In the genomic region with DNA sequence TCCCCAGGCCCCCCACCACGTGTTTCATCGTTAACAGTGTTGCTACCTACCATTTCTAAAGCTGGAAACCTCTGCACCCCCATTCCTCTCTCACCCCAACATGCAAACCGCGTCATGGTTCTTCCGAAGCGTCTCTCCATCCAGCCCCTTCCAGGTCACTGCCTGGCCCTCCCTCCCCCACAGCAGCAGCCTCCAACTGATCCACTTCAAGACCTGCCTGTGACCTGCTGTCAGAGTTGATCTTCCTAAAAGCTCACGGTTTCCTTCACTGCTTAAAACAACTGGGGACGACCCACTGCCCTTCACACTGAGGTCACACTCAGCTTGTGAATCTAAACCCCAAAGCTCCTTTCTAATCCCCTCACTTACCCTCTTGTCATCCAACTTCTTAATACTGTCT, we compare ENCODE assay signal across 14 cellular contexts. TPM values are rescaled to one million over a fixed set of nuclear protein-coding genes. Genes with fewer than 3 reads are reported as not detected.
DNase-seq lines count a peak whose midpoint lies in the region; ATAC-seq and TF ChIP-seq lines count a peak whose summit lies in the region.
"Had no signal": no experiment of that assay in that cellular context is flagged by ENCODE, and none has a peak within 500 bp of the region (broad histone marks: within the 10 kb centered on the region; RNA-seq: fewer than 3 reads in every experiment).

No MANE protein-coding gene starts in this region.

- peaks cover 1 to 2% of the 10 kb centered on the region in 2 donors for H3K36me3 Mint-ChIP-seq in activated T-cell treated with anti-CD3 and anti-CD28 coated beads, Interleukin-2, amount 50 U/mL, for 72 hours (ENCODE audit: insufficient read depth in 2 of 2)
- no peaks in the 10 kb centered on the region; the same call in 1 of the 2 replicates for H3K36me3 Mint-ChIP-seq in HFFc6 (ENCODE audit: low read depth)
- peaks cover 9% of the 10 kb centered on the region for H3K36me3 Mint-ChIP-seq in activated naive CD8-positive, alpha-beta T cell treated with anti-CD3 and anti-CD28 coated beads, Interleukin-2, amount 50 U/mL, for 24 hours (ENCODE audit: low read depth)

- no peak for TF ChIP-seq CTCF in HFFc6 (IDR thresholded peaks at IDR 0.05)
- no peak for TF ChIP-seq CTCF in osteoblast (IDR thresholded peaks at IDR 0.05; ENCODE audit: extremely low read depth, low read depth, low read length)
- no peak for TF ChIP-seq CTCF in omental fat pad (IDR thresholded peaks at IDR 0.05)

- peaks cover 100% of the 10 kb centered on the region for H3K79me2 ChIP-seq in osteoblast (ENCODE audit: insufficient read depth, low read length)

- peak overlapping the region; percentile 60 for H3K4me2 ChIP-seq in osteoblast (ENCODE audit: insufficient read depth, low read length)

- H3K4me3 Mint-ChIP-seq in activated T-cell treated with anti-CD3 and anti-CD28 coated beads, Interleukin-2, amount 50 U/mL, for 72 hours, result peak overlapping the region; percentile 77 to 89
- H3K4me3 Mint-ChIP-seq in HFFc6, result no peak overlapping the region
- H3K4me3 Mint-ChIP-seq in activated naive CD8-positive, alpha-beta T cell treated with anti-CD3 and anti-CD28 coated beads, Interleukin-2, amount 50 U/mL, for 24 hours, result no peak overlapping the region

- no peak overlapping the region for H2AFZ ChIP-seq in osteoblast (ENCODE audit: low read length)

- H3K9me3 Mint-ChIP-seq in activated T-cell treated with anti-CD3 and anti-CD28 coated beads, Interleukin-2, amount 50 U/mL, for 72 hours, result no peaks in the 10 kb centered on the region
- H3K9me3 Mint-ChIP-seq in HFFc6, result no peaks in the 10 kb centered on the region
- H3K9me3 Mint-ChIP-seq in activated naive CD8-positive, alpha-beta T cell treated with anti-CD3 and anti-CD28 coated beads, Interleukin-2, amount 50 U/mL, for 24 hours, result no peaks in the 10 kb centered on the region

- peak overlapping the region; percentile 59 for H3K27ac ChIP-seq in osteoblast (ENCODE audit: low read depth, low read length)
- H3K27ac ChIP-seq: right lobe of liver had no signal

- no peaks in the 10 kb centered on the region for H3K9me3 ChIP-seq in osteoblast (ENCODE audit: low read depth, low read length)
- H3K9me3 ChIP-seq: right lobe of liver had no signal

- peaks cover 93% of the 10 kb centered on the region for H3K4me1 Mint-ChIP-seq in activated T-cell treated with anti-CD3 and anti-CD28 coated beads, Interleukin-2, amount 50 U/mL, for 72 hours (ENCODE audit: low read depth)
- peaks cover 48% of the 10 kb centered on the region for H3K4me1 Mint-ChIP-seq in HFFc6 (ENCODE audit: low read depth)
- H3K4me1 Mint-ChIP-seq in activated naive CD8-positive, alpha-beta T cell treated with anti-CD3 and anti-CD28 coated beads, Interleukin-2, amount 50 U/mL, for 24 hours, result peaks cover 94% of the 10 kb centered on the region

- DNase-seq in activated T-cell treated with anti-CD3 and anti-CD28 coated beads, Interleukin-2, amount 50 U/mL, for 72 hours, result no peak
- DNase-seq in activated T-cell treated with anti-CD3 and anti-CD28 coated beads, Interleukin-2, amount 50 U/mL, for 1 hour, result no peak
- DNase-seq in HFFc6, result no peak
- DNase-seq in activated naive CD8-positive, alpha-beta T cell treated with anti-CD3 and anti-CD28 coated beads, Interleukin-2, amount 50 U/mL, for 24 hours, result no peak
- DNase-seq in osteoblast (ENCODE audit: insufficient read length, low spot score, missing footprints), result no peak
- DNase-seq in NCI-H1694 treated with DMSO at 0.1 percent for 48 hours (lab: John Stamatoyannopoulos, UW), result no peak
- no peak for DNase-seq in omental fat pad (ENCODE audit: low spot score)
- DNase-seq in KG1 (lab: John Stamatoyannopoulos, UW), result no peak
- DNase-seq: COR-L47; EL; hippocampal formation; NCI-H345; NK-92 treated with Interleukin-12 subunit alpha and Interleukin-12 subunit beta, amount 100 ng/mL, for 24 hours; right lobe of liver had no signal

- peaks cover 10% of the 10 kb centered on the region for H3K4me1 ChIP-seq in osteoblast (ENCODE audit: insufficient read depth, low read length)

- peak overlapping the region; percentile 97 for H3K27ac Mint-ChIP-seq in activated T-cell treated with anti-CD3 and anti-CD28 coated beads, Interleukin-2, amount 50 U/mL, for 72 hours
- peak overlapping the region; percentile 60; the same call in 1 of the 2 replicates for H3K27ac Mint-ChIP-seq in HFFc6
- H3K27ac Mint-ChIP-seq in activated naive CD8-positive, alpha-beta T cell treated with anti-CD3 and anti-CD28 coated beads, Interleukin-2, amount 50 U/mL, for 24 hours, result peak overlapping the region; percentile 85

- no peaks in the 10 kb centered on the region for H3K27me3 Mint-ChIP-seq in activated T-cell treated with anti-CD3 and anti-CD28 coated beads, Interleukin-2, amount 50 U/mL, for 72 hours (ENCODE audit: low read depth)
- H3K27me3 Mint-ChIP-seq in HFFc6 (ENCODE audit: insufficient read depth), result no peaks in the 10 kb centered on the region
- H3K27me3 Mint-ChIP-seq in activated naive CD8-positive, alpha-beta T cell treated with anti-CD3 and anti-CD28 coated beads, Interleukin-2, amount 50 U/mL, for 24 hours, result no peaks in the 10 kb centered on the region

- H3K27me3 ChIP-seq in osteoblast (ENCODE audit: insufficient read depth, low read length), result no peaks in the 10 kb centered on the region
- H3K27me3 ChIP-seq: right lobe of liver had no signal

- H4K20me1 ChIP-seq in osteoblast (ENCODE audit: insufficient read depth, low read length), result peaks cover 90% of the 10 kb centered on the region

- H3K36me3 ChIP-seq in osteoblast (ENCODE audit: insufficient read depth, low read length), result no peaks in the 10 kb centered on the region
- H3K36me3 ChIP-seq: right lobe of liver had no signal

- no peak overlapping the region for H3K4me3 ChIP-seq in osteoblast (ENCODE audit: insufficient read depth, low read length)
- H3K4me3 ChIP-seq: right lobe of liver had no signal

- ATAC-seq in activated T-cell treated with anti-CD3 and anti-CD28 coated beads, Interleukin-2, amount 50 U/mL, for 72 hours (replicated peaks in 1 of 2), result no peak
- no peak for ATAC-seq in activated naive CD8-positive, alpha-beta T cell treated with anti-CD3 and anti-CD28 coated beads, Interleukin-2, amount 50 U/mL, for 24 hours
- no peak for ATAC-seq in omental fat pad (ENCODE audit: low FRiP score)

RNA-seq across cellular contexts. Expression of a gene that starts 47.7 kb away (rescaled TPM):
- total RNA-seq in activated T-cell treated with anti-CD3 and anti-CD28 coated beads, Interleukin-2, amount 50 U/mL, for 72 hours, result 100 to 1,000 TPM; 175 to 207 TPM
- 10 to 100 TPM; 72.2 to 89.8 (median 80.5) TPM for total RNA-seq in HFFc6 (2021; fragmentation: NEBNext Ultra II Directional; extraction: Animal tissue kit (Norgen Biotek cat#: 25700))
- total RNA-seq in osteoblast, result 82.2 and 83.4 TPM in 2 replicates
- 10 to 100 TPM; 55.3 to 96.3 (median 83.9) TPM for total RNA-seq in omental fat pad

Comparison
In these comparisons a context has a peak if more than half of its experiments do, and no peak if none do; other contexts are left out.
1. H3K4me3 Mint-ChIP-seq: peak in activated T-cell treated with anti-CD3 and anti-CD28 coated beads, Interleukin-2, amount 50 U/mL, for 72 hours (2 of 2); none in HFFc6 (single experiment) and activated naive CD8-positive, alpha-beta T cell treated with anti-CD3 and anti-CD28 coated beads, Interleukin-2, amount 50 U/mL, for 24 hours (single experiment).
2. Peak in every context shown above with its lines, with median percentiles within 50 percentile points of each other: H3K27ac Mint-ChIP-seq.